Comparison of ENCODE assay signal across 29 cellular contexts in the genomic region with DNA sequence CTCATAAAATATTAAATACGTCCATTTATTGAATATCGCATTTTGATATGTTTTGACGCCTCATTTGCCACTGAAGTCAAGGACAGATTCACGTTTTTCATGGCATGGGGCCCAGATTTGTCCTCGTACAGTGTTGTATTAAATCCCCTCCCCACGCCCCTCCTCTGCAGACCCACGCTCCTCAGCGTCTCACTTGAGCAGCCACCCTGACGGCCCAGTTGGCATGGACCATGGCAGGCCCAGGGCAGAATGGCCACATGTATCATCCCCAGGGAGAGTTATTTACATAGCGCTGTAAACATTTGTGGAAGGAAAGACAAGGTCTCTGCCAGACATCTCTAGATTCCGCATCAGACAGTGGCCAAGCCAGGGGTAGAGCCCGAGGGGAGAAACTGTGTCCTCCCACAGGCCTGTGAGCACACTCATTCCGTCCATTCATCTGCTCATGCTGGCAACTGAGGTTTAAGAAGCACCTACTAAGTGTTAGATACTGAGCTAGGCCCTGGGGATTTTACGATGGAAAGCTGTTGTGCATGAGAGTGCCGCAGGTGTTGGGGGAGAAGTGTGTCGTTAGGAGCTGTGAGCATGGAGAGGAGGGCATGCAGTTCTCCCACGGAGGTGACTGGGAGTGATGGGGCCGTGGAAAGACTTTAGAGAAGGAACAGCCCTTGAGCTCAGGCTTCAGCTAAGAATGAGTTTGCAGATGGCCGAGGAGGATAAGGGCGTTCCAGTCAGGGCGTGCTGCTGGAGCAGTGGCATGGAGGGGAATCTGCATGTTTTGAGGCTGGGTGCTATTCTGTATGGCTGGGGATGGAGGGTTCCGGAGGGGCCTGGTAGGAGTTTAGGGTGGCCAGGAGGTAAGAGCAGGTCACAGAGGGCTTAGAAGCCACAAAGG.
"Had no signal": no experiment of that assay in that cellular context is flagged by ENCODE, and none has a peak within 500 bp of the region (broad histone marks: within the 10 kb centered on the region; RNA-seq: fewer than 3 reads in every experiment).

No MANE protein-coding gene starts in this region.

- FAIRE-seq: bronchial epithelial cell, colon, TTC549 had no signal

- H3K4me2 ChIP-seq: hepatocyte, smooth muscle cell had no signal

- H2AFZ ChIP-seq: hepatocyte, parathyroid adenoma had no signal

- H3K27me3 ChIP-seq: gastroesophageal sphincter, hepatocyte, right atrium auricular region, suprapubic skin, tibial nerve had no signal

- H3K27ac ChIP-seq: gastroesophageal sphincter, hepatocyte, parathyroid adenoma, right atrium auricular region, suprapubic skin, tibial nerve had no signal

- DNase-seq: activated CD4-positive, alpha-beta T cell treated with anti-CD3 and anti-CD28 coated beads for 1 hour; activated CD4-positive, alpha-beta T cell treated with anti-CD3 and anti-CD28 coated beads, Interleukin-2, amount 10 ng/mL, durations not matched to agents 7 days and 5 days; activated naive CD4-positive, alpha-beta T cell; activated T-cell treated with anti-CD3 and anti-CD28 coated beads for 4 hours; activated T-cell treated with anti-CD3 and anti-CD28 coated beads, Interleukin-2, amount 50 U/mL, for 72 hours; dermis blood vessel endothelial cell; effector memory CD4-positive, alpha-beta T cell; erythroblast; islet precursor cell; left cardiac atrium; left ventricle myocardium superior; mammary epithelial cell; naive B cell; occipital lobe; stimulated activated CD4-positive, alpha-beta T cell treated with anti-CD3 and anti-CD28 coated beads, Interleukin-15, amount 100 ng/mL, for 24 hours; stimulated activated CD4-positive, alpha-beta T cell treated with anti-CD3 and anti-CD28 coated beads, Interleukin-2, amount 100 ng/mL, for 24 hours; stimulated activated naive CD4-positive, alpha-beta T cell had no signal

- H3K9ac ChIP-seq: parathyroid adenoma had no signal

- H3K79me2 ChIP-seq: hepatocyte, parathyroid adenoma had no signal

- H3K4me1 ChIP-seq: parathyroid adenoma, right atrium auricular region had no signal

- H3K9me3 ChIP-seq: gastroesophageal sphincter, right atrium auricular region, suprapubic skin, tibial nerve had no signal

- H3K4me3 ChIP-seq: gastroesophageal sphincter, hepatocyte, right atrium auricular region, smooth muscle cell, suprapubic skin, tibial nerve had no signal

- ATAC-seq: activated naive CD4-positive, alpha-beta T cell treated with anti-CD3 and anti-CD28 coated beads, Interleukin-2, amount 50 U/mL, for 72 hours; activated T-cell treated with anti-CD3 and anti-CD28 coated beads, Interleukin-2, amount 50 U/mL, for 72 hours; gastroesophageal sphincter; left cardiac atrium; left ventricle myocardium superior; WTC11 had no signal

- H3K36me3 ChIP-seq: gastroesophageal sphincter, right atrium auricular region, suprapubic skin, tibial nerve had no signal
